ENCODE assay signal across 8 cellular contexts in the genomic region with DNA sequence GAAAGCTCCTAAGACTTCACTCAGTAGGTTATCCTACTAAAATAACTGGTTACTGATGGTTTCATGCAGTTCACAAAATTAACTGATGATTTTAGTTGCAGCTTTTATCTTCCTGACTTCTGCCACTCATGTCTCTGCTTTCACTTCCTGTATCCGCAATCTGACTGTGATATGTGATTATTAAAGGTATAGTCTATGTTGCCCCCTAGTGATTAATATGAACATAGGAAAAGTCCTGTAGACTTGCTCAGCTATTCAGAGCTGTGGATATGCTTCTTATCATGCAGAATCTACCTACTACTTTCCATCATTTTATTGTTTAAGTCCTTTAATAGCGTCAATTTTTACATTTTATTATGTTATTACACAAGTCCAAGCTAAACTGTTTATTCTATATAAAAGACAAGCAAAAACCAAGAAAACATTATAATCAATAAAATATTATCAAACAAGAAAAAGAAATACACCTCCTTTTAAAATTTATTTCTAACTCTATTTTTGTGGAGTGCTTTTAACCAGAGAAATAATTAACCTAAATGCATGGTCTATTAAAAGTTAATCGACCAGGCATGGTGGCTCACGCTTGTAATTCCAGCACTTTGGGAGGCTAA. TPM values are rescaled to one million over a fixed set of nuclear protein-coding genes. Genes with fewer than 3 reads are reported as not detected.
DNase-seq lines count a peak whose midpoint lies in the region; ATAC-seq, FAIRE-seq and TF ChIP-seq lines count a peak whose summit lies in the region.

No MANE protein-coding gene starts in this region.

- H2BK15ac ChIP-seq in H1 (ENCODE audit: low read length) = no peak overlapping the region

- no peak overlapping the region for H2BK12ac ChIP-seq in H1 (ENCODE audit: low read depth, low read length)

- POLR2A ChIA-PET in OCI-LY7 (lab: Charles Lee) = interaction anchor here (0.6 to 1.6 kb wide), 13 partner anchors 13 to 860 kb away, joined by 3 to 7 read pairs (median 4); no protein-coding TSS in a partner anchor
- POLR2A ChIA-PET in H1 (lab: Charles Lee; ENCODE audit: partially characterized antibody) = interaction anchor here (1.1 kb wide), 1 partner anchor 298 kb away, joined by 3 read pairs; no protein-coding TSS in a partner anchor

- H3K4me1 ChIP-seq in OCI-LY7 (ENCODE audit: insufficient read depth, low read length, poor library complexity, severe bottlenecking) = peaks cover 31% of the 10 kb centered on the region
- H3K4me1 ChIP-seq in H1 (replicated peaks in 1 of 4; ENCODE audit: control insufficient read depth in 3 of 4, insufficient read depth in 4 of 4, low read length in 3 of 4) = peaks cover 0 to 7% (median 0%) of the 10 kb centered on the region in 4 experiments; a peak in 3 of 7 replicates

- H3K4me2 ChIP-seq in OCI-LY7 (ENCODE audit: low read length) (peak overlapping the region; percentile 27; the same call in 1 of the 2 replicates), H1 (ENCODE audit: insufficient read depth in 1 of 2, low read depth in 2 of 2, low read length in 2 of 2) (no peak overlapping the region)

- H4K91ac ChIP-seq in H1 (replicated peaks; ENCODE audit: insufficient read length, low read length) = no peak overlapping the region

- H3K27me3 Mint-ChIP-seq in activated T-cell treated with anti-CD3 and anti-CD28 coated beads, Interleukin-2, amount 50 U/mL, for 4 hours (ENCODE audit: low read depth) = no peaks in the 10 kb centered on the region
- H3K27me3 Mint-ChIP-seq in neural crest cell (ENCODE audit: low read depth) = no peaks in the 10 kb centered on the region

- WGBS in H1 (ENCODE audit: extremely low coverage in 1 of 2, insufficient coverage in 1 of 2, insufficient read length in 1 of 2, insufficient replicate concordance in 2 of 2, low coverage in 1 of 2, low lambda C conversion rate in 2 of 2, missing lambda C conversion rate in 1 of 2), 2 experiments = 82% methylated on average over 4 of the region's 4 CpGs; no CpG with 5 or more reads in 1 of the 2 experiments

- no peak overlapping the region for H2BK5ac ChIP-seq in H1 (ENCODE audit: low read depth, low read length)

- DNase-seq in activated T-cell treated with anti-CD3 and anti-CD28 coated beads, Interleukin-2, amount 50 U/mL, for 4 hours = no peak
- DNase-seq in activated T-cell treated with anti-CD3 and anti-CD28 coated beads for 4 hours (no peak), OCI-LY7 (ENCODE audit: low spot score) (peak; percentile 92), H1 (ENCODE audit: low read depth in 1 of 2, low spot score in 2 of 2) (no peak), neural crest cell (ENCODE audit: low read depth, low spot score) (no peak), cortex of kidney (lab: John Stamatoyannopoulos, UW) (no peak)

- H3K18ac ChIP-seq in H1 (ENCODE audit: extremely low read depth, low read length) = no peak overlapping the region

- H3K14ac ChIP-seq in H1 (ENCODE audit: insufficient read length) = no peak overlapping the region

- H3K9ac ChIP-seq in H1 (replicated peaks in 1 of 4; ENCODE audit: extremely low read depth in 1 of 4, low read depth in 3 of 4, low read length in 3 of 4) = no peak overlapping the region

- no peak overlapping the region for H3K27ac Mint-ChIP-seq in neural crest cell (ENCODE audit: unreplicated experiment)

- TF ChIP-seq RAD21 in Ishikawa (IDR thresholded peaks at IDR 0.05; ENCODE audit: low read depth) = peak; percentile 75
- peak; percentile 50 to 52 for TF ChIP-seq RAD21 in H1 (IDR thresholded peaks at IDR 0.05 in 1 of 2, conservative IDR thresholded peaks at IDR 0.05 in 1 of 2; ENCODE audit: low read depth in 2 of 2, low read length in 2 of 2)

- H3K56ac ChIP-seq in H1 (replicated peaks; ENCODE audit: insufficient read length, low read depth, low read length) = no peak overlapping the region

- H3K4me1 Mint-ChIP-seq in activated T-cell treated with anti-CD3 and anti-CD28 coated beads, Interleukin-2, amount 50 U/mL, for 4 hours (ENCODE audit: low read depth) = peaks cover 13% of the 10 kb centered on the region
- H3K4me1 Mint-ChIP-seq in neural crest cell = peaks cover 12% of the 10 kb centered on the region

- BruUV-seq in OCI-LY7 (replicated peaks; lab: Mats Ljungman, UMichigan) = no TSS peak

- TF ChIP-seq CTCF in OCI-LY7 (conservative IDR thresholded peaks at IDR 0.05; ENCODE audit: low read length) (peak; percentile 89), H1 (IDR thresholded peaks at IDR 0.05; ENCODE audit: control extremely low read depth in 1 of 3, insufficient read depth in 1 of 3, low read depth in 1 of 3, low read length in 3 of 3) (peak in 1 of 3 experiments; percentile 23; a peak in 2 of 4 replicates), neural crest cell (conservative IDR thresholded peaks at IDR 0.05) (peak; percentile 70)

- H3K23me2 ChIP-seq in H1 (ENCODE audit: low read depth, low read length) = no peaks in the 10 kb centered on the region

- H3K36me3 ChIP-seq in OCI-LY7 (ENCODE audit: insufficient read depth, low read length) (peaks cover 4% of the 10 kb centered on the region), H1 (ENCODE audit: control insufficient read depth in 2 of 4, insufficient read depth in 4 of 4, low read length in 3 of 4) (no peaks in the 10 kb centered on the region)

- H3K4me3 Mint-ChIP-seq in activated T-cell treated with anti-CD3 and anti-CD28 coated beads, Interleukin-2, amount 50 U/mL, for 4 hours = no peak overlapping the region
- no peak overlapping the region for H3K4me3 Mint-ChIP-seq in neural crest cell

- intact Hi-C loops in OCI-LY7 (cut with micrococcal nuclease; ENCODE audit: unreplicated experiment) = loop anchor here (1.0 to 10.0 kb wide), 7 partner anchors 175 to 799 kb away; a partner anchor contains a TSS

- H2BK20ac ChIP-seq in H1 (ENCODE audit: low read length) = no peak overlapping the region

- no peaks in the 10 kb centered on the region for H3K9me2 ChIP-seq in OCI-LY7 (ENCODE audit: insufficient read depth, low read length)

- no peak overlapping the region for H3K4ac ChIP-seq in H1 (replicated peaks; ENCODE audit: insufficient read length, low read depth, low read length)

- H4K20me1 ChIP-seq in OCI-LY7 (ENCODE audit: insufficient read depth, low read length) = no peaks in the 10 kb centered on the region
- H4K20me1 ChIP-seq in H1 (replicated peaks in 1 of 2; ENCODE audit: control insufficient read depth in 1 of 2, insufficient read depth in 2 of 2, low read length in 2 of 2) = no peaks in the 10 kb centered on the region

- peak overlapping the region; percentile 66; the same call in 1 of the 2 replicates for H2AFZ ChIP-seq in OCI-LY7 (ENCODE audit: low read length)
- H2AFZ ChIP-seq in H1 (ENCODE audit: low read length) = no peak overlapping the region

- no peaks in the 10 kb centered on the region for H3K79me1 ChIP-seq in H1 (ENCODE audit: low read depth, low read length)

- peak; percentile 80 to 85 for ATAC-seq in activated T-cell treated with anti-CD3 and anti-CD28 coated beads, Interleukin-2, amount 50 U/mL, for 4 hours
- ATAC-seq in GM21786 (IDR thresholded peaks at IDR 0.05; ENCODE audit: unreplicated experiment) = peak; percentile 93

- TF ChIP-seq EP300 in Ishikawa (IDR thresholded peaks at IDR 0.05; ENCODE audit: borderline replicate concordance) = no peak
- no peak for TF ChIP-seq EP300 in H1 (IDR thresholded peaks at IDR 0.05; ENCODE audit: borderline replicate concordance in 1 of 2, low read depth in 2 of 2, low read length in 2 of 2)

- no peak overlapping the region for H4K5ac ChIP-seq in H1 (ENCODE audit: insufficient read length, low read depth, low read length)

- peaks cover 3% of the 10 kb centered on the region for H3K9me3 Mint-ChIP-seq in activated T-cell treated with anti-CD3 and anti-CD28 coated beads, Interleukin-2, amount 50 U/mL, for 4 hours
- no peaks in the 10 kb centered on the region for H3K9me3 Mint-ChIP-seq in neural crest cell

- TF ChIP-seq POLR2A in H1 (IDR thresholded peaks at IDR 0.05; ENCODE audit: control extremely low read depth in 1 of 2, low read depth in 2 of 2, low read length in 2 of 2) = no peak

- no peaks in the 10 kb centered on the region for H3K79me2 ChIP-seq in OCI-LY7 (ENCODE audit: insufficient read depth, low read depth, low read length)
- H3K79me2 ChIP-seq in H1 (ENCODE audit: control insufficient read depth in 1 of 2, insufficient read depth in 2 of 2, low read length in 2 of 2) = no peaks in the 10 kb centered on the region

- H3K27me3 ChIP-seq in H1 (replicated peaks in 1 of 4; ENCODE audit: control insufficient read depth in 3 of 4, extremely low read depth in 1 of 4, insufficient read depth in 3 of 4, low read length in 3 of 4) = no peaks in the 10 kb centered on the region

- FAIRE-seq in H1 (lab: Jason Lieb, UNC) = no peak

- H3K23ac ChIP-seq in H1 (ENCODE audit: insufficient read length) = no peak overlapping the region

- H3K27ac ChIP-seq in OCI-LY7 (ENCODE audit: low read depth, low read length, poor library complexity, severe bottlenecking) (peak overlapping the region; percentile 50), H1 (ENCODE audit: low read depth, low read length) (no peak overlapping the region)

- no peak overlapping the region for H4K8ac ChIP-seq in H1 (ENCODE audit: extremely low read depth, insufficient read depth, low read length)

- no peak overlapping the region for H3K4me3 ChIP-seq in OCI-LY7 (ENCODE audit: low read depth, low read length, poor library complexity, severe bottlenecking)
- H3K4me3 ChIP-seq in H1 (ENCODE audit: extremely low read depth in 1 of 4, insufficient read depth in 2 of 4, low read depth in 3 of 4, low read length in 4 of 4) = no peak overlapping the region

- CTCF ChIA-PET in OCI-LY7 (lab: Charles Lee; ENCODE audit: unreplicated experiment) = interaction anchor here (0.9 to 1.4 kb wide), 2 partner anchors 8 to 517 kb away, joined by 3 read pairs; no protein-coding TSS in a partner anchor
- CTCF ChIA-PET in H1 (lab: Charles Lee; ENCODE audit: partially characterized antibody) = interaction anchor here (0.7 to 9.6 kb wide), 25 partner anchors 9 to 496 kb away, joined by 3 to 142 read pairs (median 3); no protein-coding TSS in a partner anchor

- H3K9me3 ChIP-seq in OCI-LY7 (ENCODE audit: low read length) (0 out of 2 replicates have a peak, but pooled peaks cover 9% of the 10 kb centered on the region), H1 (ENCODE audit: insufficient read depth in 2 of 2, low read depth in 1 of 2, low read length in 1 of 2) (peaks cover 0 to 3% of the 10 kb centered on the region in 2 experiments; a peak in 1 of 4 replicates)

- no peak overlapping the region for H2AK5ac ChIP-seq in H1 (ENCODE audit: low read depth, low read length)

- peaks cover 1% of the 10 kb centered on the region for H3K36me3 Mint-ChIP-seq in activated T-cell treated with anti-CD3 and anti-CD28 coated beads, Interleukin-2, amount 50 U/mL, for 4 hours (ENCODE audit: insufficient read depth)
- peaks cover 2% of the 10 kb centered on the region for H3K36me3 Mint-ChIP-seq in neural crest cell (ENCODE audit: low read depth)

- H2BK120ac ChIP-seq in H1 (replicated peaks; ENCODE audit: low read depth, low read length) = no peak overlapping the region

RNA-seq across cellular contexts. Expression of a gene that starts 40.6 kb away (rescaled TPM):
- total RNA-seq in activated T-cell treated with anti-CD3 and anti-CD28 coated beads, Interleukin-2, amount 50 U/mL, for 4 hours = 1 to 10 TPM; 1.2 to 1.9 (median 1.6) TPM
- total RNA-seq in OCI-LY7 (2014; rRNA removed; shearing (Covaris generic)) = 0.28 and 1.5 TPM in 2 replicates
- total RNA-seq in OCI-LY7 (2022) = not detected in 2 replicates
- 1.3 and 1.5 TPM in 2 replicates for total RNA-seq in H1 (2021; fragmentation: NEBNext Ultra II Directional; extraction: Animal tissue kit (Norgen Biotek cat#: 25700))
- polyA plus RNA-seq in H1 (2011; rRNA removed) = 0.67 and 1.3 TPM in 2 replicates
- 0.80 TPM for polyA plus RNA-seq in H1 (2011; cell fraction: cytosol; rRNA removed)
- polyA plus RNA-seq in H1 (2011; cell fraction: nucleus; rRNA removed) = 1.7 TPM
- 0.97 to 1.5 TPM (median 1.1 TPM) in 4 replicates for polyA plus RNA-seq in H1 (2012, experiment 1 of 2)
- polyA plus RNA-seq in H1 (2012, experiment 2 of 2) = 0.09 TPM
- polyA plus RNA-seq in H1 (2013, experiment 1 of 2) = 1.8 TPM
- polyA plus RNA-seq in H1 (2013, experiment 2 of 2) = 1.6 TPM
- polyA minus RNA-seq in H1 (2011; rRNA and poly(A)+ RNA removed) = 1.1 and 1.2 TPM in 2 replicates
- not detected for polyA minus RNA-seq in H1 (2011; cell fraction: cytosol; rRNA and poly(A)+ RNA removed)
- 2.9 TPM for polyA minus RNA-seq in H1 (2011; cell fraction: nucleus; rRNA and poly(A)+ RNA removed)
- total RNA-seq in neural crest cell = 0.28 and 0.71 TPM in 2 replicates
